In genomic region chr10:42552188-42553063, GRCh38 we compare ENCODE assay signal across 1 cellular context.
A peak's percentile ranks its signal among the peaks of the same experiment; 100 is the strongest.
TF ChIP-seq lines count a peak whose summit lies in the region.

No MANE protein-coding gene starts in this region.

TF ChIP-seq in HEK293, 187 proteins besides CTCF, POLR2A, EP300 and RAD21 (continued from another document and continues in another):
- TF ChIP-seq, protein P1, sequence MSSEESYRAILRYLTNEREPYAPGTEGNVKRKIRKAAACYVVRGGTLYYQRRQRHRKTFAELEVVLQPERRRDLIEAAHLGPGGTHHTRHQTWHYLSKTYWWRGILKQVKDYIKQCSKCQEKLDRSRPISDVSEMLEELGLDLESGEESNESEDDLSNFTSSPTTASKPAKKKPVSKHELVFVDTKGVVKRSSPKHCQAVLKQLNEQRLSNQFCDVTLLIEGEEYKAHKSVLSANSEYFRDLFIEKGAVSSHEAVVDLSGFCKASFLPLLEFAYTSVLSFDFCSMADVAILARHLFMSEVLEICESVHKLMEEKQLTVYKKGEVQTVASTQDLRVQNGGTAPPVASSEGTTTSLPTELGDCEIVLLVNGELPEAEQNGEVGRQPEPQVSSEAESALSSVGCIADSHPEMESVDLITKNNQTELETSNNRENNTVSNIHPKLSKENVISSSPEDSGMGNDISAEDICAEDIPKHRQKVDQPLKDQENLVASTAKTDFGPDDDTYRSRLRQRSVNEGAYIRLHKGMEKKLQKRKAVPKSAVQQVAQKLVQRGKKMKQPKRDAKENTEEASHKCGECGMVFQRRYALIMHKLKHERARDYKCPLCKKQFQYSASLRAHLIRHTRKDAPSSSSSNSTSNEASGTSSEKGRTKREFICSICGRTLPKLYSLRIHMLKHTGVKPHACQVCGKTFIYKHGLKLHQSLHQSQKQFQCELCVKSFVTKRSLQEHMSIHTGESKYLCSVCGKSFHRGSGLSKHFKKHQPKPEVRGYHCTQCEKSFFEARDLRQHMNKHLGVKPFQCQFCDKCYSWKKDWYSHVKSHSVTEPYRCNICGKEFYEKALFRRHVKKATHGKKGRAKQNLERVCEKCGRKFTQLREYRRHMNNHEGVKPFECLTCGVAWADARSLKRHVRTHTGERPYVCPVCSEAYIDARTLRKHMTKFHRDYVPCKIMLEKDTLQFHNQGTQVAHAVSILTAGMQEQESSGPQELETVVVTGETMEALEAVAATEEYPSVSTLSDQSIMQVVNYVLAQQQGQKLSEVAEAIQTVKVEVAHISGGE (tag by site-specific recombination; conservative IDR thresholded peaks at IDR 0.05; ENCODE audit: low read depth), result 0 out of 2 replicates have a peak, but pooled peaks have one; percentile 20
- peak; percentile 69 for TF ChIP-seq ZNF2 (tag by site-specific recombination; IDR thresholded peaks at IDR 0.05)
- TF ChIP-seq GFI1B (tag by site-specific recombination; IDR thresholded peaks at IDR 0.05), result no peak
- no peak for TF ChIP-seq GLI4 (tag by site-specific recombination; IDR thresholded peaks at IDR 0.05)
- TF ChIP-seq ZNF76 (tag by site-specific recombination; IDR thresholded peaks at IDR 0.05; ENCODE audit: borderline replicate concordance, low read depth), result peak; percentile 98
- no peak for TF ChIP-seq ZNF324 (tag by site-specific recombination; IDR thresholded peaks at IDR 0.05)
- peak; percentile 26; the same call in 1 of the 2 replicates for TF ChIP-seq IKZF3 (tag by site-specific recombination; IDR thresholded peaks at IDR 0.05)
- no peak for TF ChIP-seq RBAK (tag by site-specific recombination; IDR thresholded peaks at IDR 0.05)
- TF ChIP-seq ZSCAN30 (tag by site-specific recombination; IDR thresholded peaks at IDR 0.05), result no peak
- TF ChIP-seq ZNF146 (tag by site-specific recombination; IDR thresholded peaks at IDR 0.05), result no peak
- TF ChIP-seq ZFP37 (tag by site-specific recombination; IDR thresholded peaks at IDR 0.05), result peak; percentile 35; the same call in 1 of the 2 replicates
- TF ChIP-seq SCRT1 (tag by site-specific recombination; IDR thresholded peaks at IDR 0.05; ENCODE audit: borderline replicate concordance), result peak; percentile 59
- TF ChIP-seq ZNF501 (tag by site-specific recombination; IDR thresholded peaks at IDR 0.05), result 0 out of 2 replicates have a peak, but pooled peaks have one; percentile 25
- TF ChIP-seq ZBTB8A (tag by site-specific recombination; IDR thresholded peaks at IDR 0.05), result 0 out of 2 replicates have a peak, but pooled peaks have one; percentile 13
- TF ChIP-seq ZNF843 (tag by site-specific recombination; IDR thresholded peaks at IDR 0.05), result no peak; the same call in 1 of the 2 replicates
- TF ChIP-seq OVOL3 (tag by site-specific recombination; IDR thresholded peaks at IDR 0.05), result no peak
- no peak for TF ChIP-seq AEBP2 (tag by site-specific recombination; IDR thresholded peaks at IDR 0.05; ENCODE audit: borderline replicate concordance)
- TF ChIP-seq, protein P2, sequence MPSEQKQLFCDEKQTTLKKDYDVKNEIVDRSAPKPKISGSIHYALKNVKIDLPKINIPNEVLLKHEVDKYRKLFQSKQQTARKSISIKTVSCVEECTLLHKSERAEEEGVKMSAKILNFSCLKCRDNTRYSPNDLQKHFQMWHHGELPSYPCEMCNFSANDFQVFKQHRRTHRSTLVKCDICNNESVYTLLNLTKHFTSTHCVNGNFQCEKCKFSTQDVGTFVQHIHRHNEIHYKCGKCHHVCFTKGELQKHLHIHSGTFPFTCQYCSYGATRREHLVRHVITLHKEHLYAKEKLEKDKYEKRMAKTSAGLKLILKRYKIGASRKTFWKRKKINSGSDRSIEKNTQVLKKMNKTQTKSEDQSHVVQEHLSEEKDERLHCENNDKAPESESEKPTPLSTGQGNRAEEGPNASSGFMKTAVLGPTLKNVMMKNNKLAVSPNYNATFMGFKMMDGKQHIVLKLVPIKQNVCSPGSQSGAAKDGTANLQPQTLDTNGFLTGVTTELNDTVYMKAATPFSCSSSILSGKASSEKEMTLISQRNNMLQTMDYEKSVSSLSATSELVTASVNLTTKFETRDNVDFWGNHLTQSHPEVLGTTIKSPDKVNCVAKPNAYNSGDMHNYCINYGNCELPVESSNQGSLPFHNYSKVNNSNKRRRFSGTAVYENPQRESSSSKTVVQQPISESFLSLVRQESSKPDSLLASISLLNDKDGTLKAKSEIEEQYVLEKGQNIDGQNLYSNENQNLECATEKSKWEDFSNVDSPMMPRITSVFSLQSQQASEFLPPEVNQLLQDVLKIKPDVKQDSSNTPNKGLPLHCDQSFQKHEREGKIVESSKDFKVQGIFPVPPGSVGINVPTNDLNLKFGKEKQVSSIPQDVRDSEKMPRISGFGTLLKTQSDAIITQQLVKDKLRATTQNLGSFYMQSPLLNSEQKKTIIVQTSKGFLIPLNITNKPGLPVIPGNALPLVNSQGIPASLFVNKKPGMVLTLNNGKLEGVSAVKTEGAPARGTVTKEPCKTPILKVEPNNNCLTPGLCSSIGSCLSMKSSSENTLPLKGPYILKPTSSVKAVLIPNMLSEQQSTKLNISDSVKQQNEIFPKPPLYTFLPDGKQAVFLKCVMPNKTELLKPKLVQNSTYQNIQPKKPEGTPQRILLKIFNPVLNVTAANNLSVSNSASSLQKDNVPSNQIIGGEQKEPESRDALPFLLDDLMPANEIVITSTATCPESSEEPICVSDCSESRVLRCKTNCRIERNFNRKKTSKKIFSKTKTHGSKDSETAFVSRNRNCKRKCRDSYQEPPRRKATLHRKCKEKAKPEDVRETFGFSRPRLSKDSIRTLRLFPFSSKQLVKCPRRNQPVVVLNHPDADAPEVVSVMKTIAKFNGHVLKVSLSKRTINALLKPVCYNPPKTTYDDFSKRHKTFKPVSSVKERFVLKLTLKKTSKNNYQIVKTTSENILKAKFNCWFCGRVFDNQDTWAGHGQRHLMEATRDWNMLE (tag by site-specific recombination; conservative IDR thresholded peaks at IDR 0.05; ENCODE audit: low read depth), result no peak
- 0 out of 2 replicates have a peak, but pooled peaks have one; percentile 15 for TF ChIP-seq ZNF585B (tag by site-specific recombination; IDR thresholded peaks at IDR 0.05)
- TF ChIP-seq ZNF530 (tag by site-specific recombination; IDR thresholded peaks at IDR 0.05; ENCODE audit: low read depth), result no peak
- TF ChIP-seq GLIS2 (tag by site-specific recombination; IDR thresholded peaks at IDR 0.05), result peak; percentile 70
- TF ChIP-seq ZNF624 (tag by site-specific recombination; IDR thresholded peaks at IDR 0.05), result no peak
- TF ChIP-seq, protein P3, sequence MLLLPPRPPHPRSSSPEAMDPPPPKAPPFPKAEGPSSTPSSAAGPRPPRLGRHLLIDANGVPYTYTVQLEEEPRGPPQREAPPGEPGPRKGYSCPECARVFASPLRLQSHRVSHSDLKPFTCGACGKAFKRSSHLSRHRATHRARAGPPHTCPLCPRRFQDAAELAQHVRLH (tag by site-specific recombination; IDR thresholded peaks at IDR 0.05), result no peak
- 0 out of 2 replicates have a peak, but pooled peaks have one; percentile 15 for TF ChIP-seq ZSCAN5A (tag by site-specific recombination; IDR thresholded peaks at IDR 0.05)
- no peak for TF ChIP-seq ZNF266 (tag by site-specific recombination; IDR thresholded peaks at IDR 0.05; ENCODE audit: low read depth)
- TF ChIP-seq ZNF658 (tag by site-specific recombination; IDR thresholded peaks at IDR 0.05), result no peak
- TF ChIP-seq ZNF433 (tag by site-specific recombination; IDR thresholded peaks at IDR 0.05; ENCODE audit: low read depth), result no peak
- 0 out of 2 replicates have a peak, but pooled peaks have one; percentile 12 for TF ChIP-seq ZNF341 (tag by site-specific recombination; IDR thresholded peaks at IDR 0.05; ENCODE audit: low read depth)
- TF ChIP-seq ZNF837 (tag by site-specific recombination; IDR thresholded peaks at IDR 0.05), result no peak
- no peak for TF ChIP-seq ZNF292 (tag by site-specific recombination; IDR thresholded peaks at IDR 0.05; ENCODE audit: borderline replicate concordance, low read depth)
- TF ChIP-seq ZIC2 (tag by site-specific recombination; IDR thresholded peaks at IDR 0.05), result peak; percentile 45; the same call in 1 of the 2 replicates
- TF ChIP-seq ZFP41 (tag by site-specific recombination; IDR thresholded peaks at IDR 0.05; ENCODE audit: borderline replicate concordance), result no peak
- no peak for TF ChIP-seq ZNF302 (tag by site-specific recombination; IDR thresholded peaks at IDR 0.05; ENCODE audit: low read depth)
- no peak for TF ChIP-seq ZNF670 (tag by site-specific recombination; IDR thresholded peaks at IDR 0.05; ENCODE audit: low read depth)
- TF ChIP-seq ZNF792 (tag by site-specific recombination; IDR thresholded peaks at IDR 0.05), result no peak
- no peak for TF ChIP-seq YY2 (tag by site-specific recombination; IDR thresholded peaks at IDR 0.05)
- no peak for TF ChIP-seq ZNF121 (tag by site-specific recombination; IDR thresholded peaks at IDR 0.05)
- no peak for TF ChIP-seq ZFP69B (tag by site-specific recombination; IDR thresholded peaks at IDR 0.05)
- TF ChIP-seq ZBTB48 (tag by site-specific recombination; IDR thresholded peaks at IDR 0.05), result peak; percentile 44; the same call in 1 of the 2 replicates
- TF ChIP-seq ZNF10 (tag by site-specific recombination; IDR thresholded peaks at IDR 0.05), result peak; percentile 34; the same call in 1 of the 2 replicates
- TF ChIP-seq ZNF133 (tag by site-specific recombination; IDR thresholded peaks at IDR 0.05), result no peak
- TF ChIP-seq KLF8 (tag by site-specific recombination; IDR thresholded peaks at IDR 0.05), result no peak; the same call in 1 of the 2 replicates
- peak; percentile 82 for TF ChIP-seq ZBTB6 (tag by site-specific recombination; IDR thresholded peaks at IDR 0.05)
- TF ChIP-seq, protein P4, sequence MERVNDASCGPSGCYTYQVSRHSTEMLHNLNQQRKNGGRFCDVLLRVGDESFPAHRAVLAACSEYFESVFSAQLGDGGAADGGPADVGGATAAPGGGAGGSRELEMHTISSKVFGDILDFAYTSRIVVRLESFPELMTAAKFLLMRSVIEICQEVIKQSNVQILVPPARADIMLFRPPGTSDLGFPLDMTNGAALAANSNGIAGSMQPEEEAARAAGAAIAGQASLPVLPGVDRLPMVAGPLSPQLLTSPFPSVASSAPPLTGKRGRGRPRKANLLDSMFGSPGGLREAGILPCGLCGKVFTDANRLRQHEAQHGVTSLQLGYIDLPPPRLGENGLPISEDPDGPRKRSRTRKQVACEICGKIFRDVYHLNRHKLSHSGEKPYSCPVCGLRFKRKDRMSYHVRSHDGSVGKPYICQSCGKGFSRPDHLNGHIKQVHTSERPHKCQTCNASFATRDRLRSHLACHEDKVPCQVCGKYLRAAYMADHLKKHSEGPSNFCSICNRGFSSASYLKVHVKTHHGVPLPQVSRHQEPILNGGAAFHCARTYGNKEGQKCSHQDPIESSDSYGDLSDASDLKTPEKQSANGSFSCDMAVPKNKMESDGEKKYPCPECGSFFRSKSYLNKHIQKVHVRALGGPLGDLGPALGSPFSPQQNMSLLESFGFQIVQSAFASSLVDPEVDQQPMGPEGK (tag by site-specific recombination; IDR thresholded peaks at IDR 0.05), result peak; percentile 37; the same call in 1 of the 2 replicates
- TF ChIP-seq ZBTB26 (tag by site-specific recombination; optimal IDR thresholded peaks at IDR 0.05), result peak; percentile 64
- no peak for TF ChIP-seq ZBTB49 (tag by site-specific recombination; IDR thresholded peaks at IDR 0.05; ENCODE audit: low read depth)
